ENCODE assay signal across 1 cellular context in the genomic region with DNA sequence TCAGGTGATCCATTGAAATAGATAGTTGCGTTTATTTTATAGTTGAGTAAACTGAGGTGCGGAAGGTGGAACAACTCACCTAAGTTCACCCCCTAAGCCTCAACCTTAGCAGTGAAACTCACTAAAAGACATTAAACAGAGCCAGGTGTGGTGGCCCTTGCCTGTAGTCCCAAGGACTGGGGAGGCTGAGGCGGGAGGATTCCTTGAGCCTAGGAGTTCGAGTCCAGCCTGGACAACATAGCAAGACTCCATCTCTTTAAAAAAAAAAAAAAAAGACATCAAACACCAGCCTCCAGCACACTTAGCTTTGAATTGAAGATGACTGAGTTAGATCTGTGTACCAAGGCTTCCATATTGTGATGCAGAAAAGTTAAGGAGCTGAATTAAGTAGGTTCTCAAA.
TF ChIP-seq lines count a peak whose summit lies in the region.

No MANE protein-coding gene starts in this region.

TF ChIP-seq in HepG2, 621 proteins besides CTCF, POLR2A, EP300 and RAD21:
- TF ChIP-seq ZNF121 (CRISPR knock-in tag; IDR thresholded peaks at IDR 0.05): peak; percentile 90
- no peak for TF ChIP-seq ZNF772 (CRISPR knock-in tag; IDR thresholded peaks at IDR 0.05)
- TF ChIP-seq ZNF816 (CRISPR knock-in tag; IDR thresholded peaks at IDR 0.05; ENCODE audit: borderline replicate concordance): no peak
- TF ChIP-seq ZNF543 (CRISPR knock-in tag; IDR thresholded peaks at IDR 0.05): no peak
